In genomic region chr11:58618215-58618614, GRCh38 we compare ENCODE assay signal across 10 cellular contexts. TPM values are rescaled to one million over a fixed set of nuclear protein-coding genes. Genes with fewer than 3 reads are reported as not detected.
DNase-seq lines count a peak whose midpoint lies in the region; ATAC-seq, FAIRE-seq and TF ChIP-seq lines count a peak whose summit lies in the region.
"Had no signal": no experiment of that assay in that cellular context is flagged by ENCODE, and none has a peak within 500 bp of the region (broad histone marks: within the 10 kb centered on the region; RNA-seq: fewer than 3 reads in every experiment).

No MANE protein-coding gene starts in this region.

- H3K9me3 Mint-ChIP-seq in activated T-cell treated with anti-CD3 and anti-CD28 coated beads, Interleukin-2, amount 50 U/mL, for 72 hours = no peaks in the 10 kb centered on the region
- no peaks in the 10 kb centered on the region for H3K9me3 Mint-ChIP-seq in activated T-cell treated with anti-CD3 and anti-CD28 coated beads, Interleukin-2, amount 50 U/mL, for 4 hours
- no peaks in the 10 kb centered on the region for H3K9me3 Mint-ChIP-seq in stimulated activated naive B cell treated with anti-CD40 and anti-IgM and Interleukin-4, amounts not matched to agents 10 μg/mL and 1 μg/mL and 100 μg/mL, for 72 hours
- H3K9me3 Mint-ChIP-seq: IgD-negative memory B cell had no signal

- peaks cover 16 to 52% of the 10 kb centered on the region in 2 donors for H3K36me3 Mint-ChIP-seq in activated T-cell treated with anti-CD3 and anti-CD28 coated beads, Interleukin-2, amount 50 U/mL, for 72 hours (ENCODE audit: insufficient read depth in 2 of 2)
- H3K36me3 Mint-ChIP-seq in activated T-cell treated with anti-CD3 and anti-CD28 coated beads, Interleukin-2, amount 50 U/mL, for 4 hours (ENCODE audit: insufficient read depth) = peaks cover 53% of the 10 kb centered on the region
- peaks cover 60 to 64% of the 10 kb centered on the region in 2 donors for H3K36me3 Mint-ChIP-seq in stimulated activated naive B cell treated with anti-CD40 and anti-IgM and Interleukin-4, amounts not matched to agents 10 μg/mL and 1 μg/mL and 100 μg/mL, for 72 hours

- no peak for FAIRE-seq in frontal cortex (lab: Jason Lieb, UNC)

- H3K9me2 ChIP-seq in GM23248 (ENCODE audit: insufficient read depth) = no peaks in the 10 kb centered on the region

- peaks cover 5 to 53% (median 22%) of the 10 kb centered on the region in 9 donors for H3K4me1 ChIP-seq in heart right ventricle
- peaks cover 42% of the 10 kb centered on the region for H3K4me1 ChIP-seq in GM23248 (ENCODE audit: insufficient read depth)

- H3F3A ChIP-seq in GM23248 (ENCODE audit: insufficient read depth) = peaks cover 50% of the 10 kb centered on the region

- peak; percentile 60 to 66 for ATAC-seq in activated T-cell treated with anti-CD3 and anti-CD28 coated beads, Interleukin-2, amount 50 U/mL, for 72 hours (replicated peaks in 1 of 2)
- no peak for ATAC-seq in activated T-cell treated with anti-CD3 and anti-CD28 coated beads, Interleukin-2, amount 50 U/mL, for 4 hours
- peak; percentile 49; the same call in 2 of the 3 replicates for ATAC-seq in SK-N-SH treated with all-trans-retinoic acid at 6 μM for 48 hours
- ATAC-seq in heart right ventricle = peak; percentile 51 to 80 (median 77)
- peak; percentile 68 to 77 for ATAC-seq in stimulated activated naive B cell treated with anti-CD40 and anti-IgM and Interleukin-4, amounts not matched to agents 10 μg/mL and 1 μg/mL and 100 μg/mL, for 72 hours (replicated peaks)
- ATAC-seq in HG03108 (IDR thresholded peaks at IDR 0.05; ENCODE audit: unreplicated experiment) = no peak

- DNase-seq in activated T-cell treated with anti-CD3 and anti-CD28 coated beads, Interleukin-2, amount 50 U/mL, for 72 hours = no peak
- DNase-seq in activated T-cell treated with anti-CD3 and anti-CD28 coated beads, Interleukin-2, amount 50 U/mL, for 4 hours = no peak
- DNase-seq in heart right ventricle (no peak), frontal cortex (ENCODE audit: low spot score in 2 of 2) (no peak), GM23248 (no peak)
- DNase-seq in stimulated activated naive B cell treated with anti-CD40 and anti-IgM and Interleukin-4, amounts not matched to agents 10 μg/mL and 1 μg/mL and 100 μg/mL, for 72 hours = no peak
- DNase-seq: activated CD4-positive, alpha-beta T cell treated with anti-CD3 and anti-CD28 coated beads, Interleukin-2, amount 50 U/mL, for 4 hours had no signal

- H3K27me3 ChIP-seq in heart right ventricle (no peaks in the 10 kb centered on the region), GM23248 (replicated peaks; ENCODE audit: insufficient read depth) (no peaks in the 10 kb centered on the region)

- H3K4me3 ChIP-seq in heart right ventricle = no peak overlapping the region
- H3K4me3 ChIP-seq in GM23248 = no peak overlapping the region

- peak overlapping the region in 7 of 10 donors; percentile 10 to 68 (median 40) for H3K27ac ChIP-seq in heart right ventricle
- no peak overlapping the region for H3K27ac ChIP-seq in GM23248

- H3K79me2 ChIP-seq in GM23248 (ENCODE audit: insufficient read depth) = peaks cover 83% of the 10 kb centered on the region

- H2AFZ ChIP-seq in GM23248 = no peak overlapping the region

- H3K36me3 ChIP-seq in heart right ventricle = peaks cover 0 to 100% (median 59%) of the 10 kb centered on the region in 9 donors
- peaks cover 74% of the 10 kb centered on the region for H3K36me3 ChIP-seq in GM23248 (ENCODE audit: low read depth)

- WGBS in heart right ventricle, 2 donors = 17 to 29% methylated on average over 1 of the region's 1 CpG
- 70 to 83% methylated on average over 1 of the region's 1 CpG for WGBS in GM23248 (ENCODE audit: low coverage in 1 of 2, low lambda C conversion rate in 2 of 2, missing lambda C conversion rate in 2 of 2), 2 experiments

- H3K9me3 ChIP-seq in heart right ventricle = no peaks in the 10 kb centered on the region
- H3K9me3 ChIP-seq in GM23248 (ENCODE audit: low read depth) = no peaks in the 10 kb centered on the region

- H3K4me1 Mint-ChIP-seq in activated T-cell treated with anti-CD3 and anti-CD28 coated beads, Interleukin-2, amount 50 U/mL, for 72 hours (ENCODE audit: low read depth) = peaks cover 19% of the 10 kb centered on the region
- H3K4me1 Mint-ChIP-seq in activated T-cell treated with anti-CD3 and anti-CD28 coated beads, Interleukin-2, amount 50 U/mL, for 4 hours (ENCODE audit: low read depth) = peaks cover 21% of the 10 kb centered on the region
- H3K4me1 Mint-ChIP-seq in stimulated activated naive B cell treated with anti-CD40 and anti-IgM and Interleukin-4, amounts not matched to agents 10 μg/mL and 1 μg/mL and 100 μg/mL, for 72 hours = peaks cover 11 to 35% of the 10 kb centered on the region in 2 donors

- intact Hi-C loops in heart right ventricle (cut with DNase I) = loop anchor here in 2 of 10 donors (5.0 kb wide), 2 partner anchors 36 to 41 kb away; partner anchors contain the start of genes LPXN (in 1 of the 2) and ZFP91 (in 1 of the 2)

- peak in 6 of 9 donors; percentile 21 to 49 (median 44) for TF ChIP-seq CTCF in heart right ventricle (IDR thresholded peaks at IDR 0.05)

- H3K27ac Mint-ChIP-seq in activated T-cell treated with anti-CD3 and anti-CD28 coated beads, Interleukin-2, amount 50 U/mL, for 72 hours = peak overlapping the region; percentile 96
- peak overlapping the region; percentile 20 for H3K27ac Mint-ChIP-seq in stimulated activated naive B cell treated with anti-CD40 and anti-IgM and Interleukin-4, amounts not matched to agents 10 μg/mL and 1 μg/mL and 100 μg/mL, for 72 hours

- no peak overlapping the region for H3K4me2 ChIP-seq in GM23248 (ENCODE audit: unreplicated experiment)

- no peaks in the 10 kb centered on the region for H3K27me3 Mint-ChIP-seq in activated T-cell treated with anti-CD3 and anti-CD28 coated beads, Interleukin-2, amount 50 U/mL, for 72 hours (ENCODE audit: low read depth)
- no peaks in the 10 kb centered on the region for H3K27me3 Mint-ChIP-seq in activated T-cell treated with anti-CD3 and anti-CD28 coated beads, Interleukin-2, amount 50 U/mL, for 4 hours (ENCODE audit: low read depth)
- no peaks in the 10 kb centered on the region for H3K27me3 Mint-ChIP-seq in stimulated activated naive B cell treated with anti-CD40 and anti-IgM and Interleukin-4, amounts not matched to agents 10 μg/mL and 1 μg/mL and 100 μg/mL, for 72 hours
- H3K27me3 Mint-ChIP-seq: IgD-negative memory B cell had no signal

- in situ Hi-C loops in GM23248 (cut with MboI) = no loop called here

- H3K4me3 Mint-ChIP-seq in activated T-cell treated with anti-CD3 and anti-CD28 coated beads, Interleukin-2, amount 50 U/mL, for 72 hours = no peak overlapping the region
- H3K4me3 Mint-ChIP-seq in activated T-cell treated with anti-CD3 and anti-CD28 coated beads, Interleukin-2, amount 50 U/mL, for 4 hours = no peak overlapping the region
- peak overlapping the region in 1 of 2 donors; percentile 21 for H3K4me3 Mint-ChIP-seq in stimulated activated naive B cell treated with anti-CD40 and anti-IgM and Interleukin-4, amounts not matched to agents 10 μg/mL and 1 μg/mL and 100 μg/mL, for 72 hours
- H3K4me3 Mint-ChIP-seq: IgD-negative memory B cell had no signal

- no peak overlapping the region for H3K9ac ChIP-seq in GM23248

- H4K20me1 ChIP-seq in GM23248 (ENCODE audit: insufficient read depth) = no peaks in the 10 kb centered on the region

TF ChIP-seq in SK-N-SH treated with all-trans-retinoic acid at 6 μM for 48 hours, 23 proteins besides CTCF, POLR2A, EP300 and RAD21 (continues in another document):
- TF ChIP-seq ZFP3 (CRISPR knock-in tag; IDR thresholded peaks at IDR 0.05) (no peak), CREB5 (CRISPR knock-in tag; IDR thresholded peaks at IDR 0.05; ENCODE audit: low read depth) (no peak), CSDC2 (CRISPR knock-in tag; IDR thresholded peaks at IDR 0.05) (no peak), TOX (CRISPR knock-in tag; IDR thresholded peaks at IDR 0.05; ENCODE audit: borderline replicate concordance) (no peak), BACH2 (CRISPR knock-in tag; IDR thresholded peaks at IDR 0.05; ENCODE audit: borderline replicate concordance) (no peak)

RNA-seq across cellular contexts. Expression of gene CNTF, which starts 4.2 kb away (rescaled TPM):
- total RNA-seq in activated T-cell treated with anti-CD3 and anti-CD28 coated beads, Interleukin-2, amount 50 U/mL, for 72 hours = 1 to 10 TPM; 4.5 to 5.0 TPM
- total RNA-seq in activated T-cell treated with anti-CD3 and anti-CD28 coated beads, Interleukin-2, amount 50 U/mL, for 4 hours = 1 to 10 TPM; 3.5 to 4.3 (median 3.6) TPM
- total RNA-seq in heart right ventricle = 1 to 10 TPM in 8 of 10 donors, under 1 TPM in 2; 0.53 to 1.6 (median 1.2) TPM
- polyA plus RNA-seq in heart right ventricle = under 1 TPM; 0.15 to 0.23 TPM
- 1.2 TPM for total RNA-seq in frontal cortex
- 1.6 and 3.9 TPM in 2 replicates for total RNA-seq in GM23248 (2014; rRNA removed; shearing (Covaris generic))
- polyA plus RNA-seq in GM23248 (2016; fragmentation: Nextera tagmentation; extraction: Ambion mirVana) = 0.23 and 0.46 TPM in 2 replicates

RNA-seq across cellular contexts. Expression of gene ZFP91, which starts 39.4 kb away (rescaled TPM):
- total RNA-seq in activated T-cell treated with anti-CD3 and anti-CD28 coated beads, Interleukin-2, amount 50 U/mL, for 72 hours = 10 to 100 TPM; 43.4 to 48.4 TPM
- total RNA-seq in activated T-cell treated with anti-CD3 and anti-CD28 coated beads, Interleukin-2, amount 50 U/mL, for 4 hours = 10 to 100 TPM; 54.8 to 60.4 (median 54.9) TPM
- 10 to 100 TPM; 53.9 to 69.7 (median 61.5) TPM for total RNA-seq in heart right ventricle
- 10 to 100 TPM; 11.4 to 15.9 TPM for polyA plus RNA-seq in heart right ventricle
- 47.3 TPM for total RNA-seq in frontal cortex
- total RNA-seq in GM23248 (2014; rRNA removed; shearing (Covaris generic)) = 58.8 and 59.0 TPM in 2 replicates
- 20.8 and 21.4 TPM in 2 replicates for polyA plus RNA-seq in GM23248 (2016; fragmentation: Nextera tagmentation; extraction: Ambion mirVana)

RNA-seq across cellular contexts. Expression of gene LPXN, which starts 42.6 kb away (rescaled TPM):
- 100 to 1,000 TPM; 113 to 121 TPM for total RNA-seq in activated T-cell treated with anti-CD3 and anti-CD28 coated beads, Interleukin-2, amount 50 U/mL, for 72 hours
- total RNA-seq in activated T-cell treated with anti-CD3 and anti-CD28 coated beads, Interleukin-2, amount 50 U/mL, for 4 hours = 100 to 1,000 TPM; 102 to 116 (median 115) TPM
- total RNA-seq in heart right ventricle (10 to 100 TPM in 1 of 10 donors, 1 to 10 TPM in 9; 2.7 to 13.9 (median 4.7) TPM), frontal cortex (2.4 TPM)
- polyA plus RNA-seq in heart right ventricle (1 to 10 TPM; 1.8 to 5.0 TPM), GM23248 (2016; fragmentation: Nextera tagmentation; extraction: Ambion mirVana) (134 and 139 TPM in 2 replicates)
- 164 and 169 TPM in 2 replicates for total RNA-seq in GM23248 (2014; rRNA removed; shearing (Covaris generic))

Comparison
In these comparisons a context has a peak if more than half of its experiments do, and no peak if none do; other contexts are left out.
1. ATAC-seq: peak in activated T-cell treated with anti-CD3 and anti-CD28 coated beads, Interleukin-2, amount 50 U/mL, for 72 hours (2 of 2), SK-N-SH treated with all-trans-retinoic acid at 6 μM for 48 hours (single experiment), heart right ventricle (8 of 8) and stimulated activated naive B cell treated with anti-CD40 and anti-IgM and Interleukin-4, amounts not matched to agents 10 μg/mL and 1 μg/mL and 100 μg/mL, for 72 hours (2 of 2); none in activated T-cell treated with anti-CD3 and anti-CD28 coated beads, Interleukin-2, amount 50 U/mL, for 4 hours (0 of 2) and HG03108 (single experiment).
2. RNA of gene LPXN, which starts 42.6 kb away (total RNA-seq): 164 to 169 TPM in GM23248, 113 to 121 TPM in activated T-cell treated with anti-CD3 and anti-CD28 coated beads, Interleukin-2, amount 50 U/mL, for 72 hours and 102 to 116 TPM in activated T-cell treated with anti-CD3 and anti-CD28 coated beads, Interleukin-2, amount 50 U/mL, for 4 hours; 2.7 to 13.9 TPM in heart right ventricle and 2.4 TPM in frontal cortex (single experiment); every median in the first group is over 4 times any median in the second.